ENCODE assay signal across 11 cellular contexts in the genomic region with DNA sequence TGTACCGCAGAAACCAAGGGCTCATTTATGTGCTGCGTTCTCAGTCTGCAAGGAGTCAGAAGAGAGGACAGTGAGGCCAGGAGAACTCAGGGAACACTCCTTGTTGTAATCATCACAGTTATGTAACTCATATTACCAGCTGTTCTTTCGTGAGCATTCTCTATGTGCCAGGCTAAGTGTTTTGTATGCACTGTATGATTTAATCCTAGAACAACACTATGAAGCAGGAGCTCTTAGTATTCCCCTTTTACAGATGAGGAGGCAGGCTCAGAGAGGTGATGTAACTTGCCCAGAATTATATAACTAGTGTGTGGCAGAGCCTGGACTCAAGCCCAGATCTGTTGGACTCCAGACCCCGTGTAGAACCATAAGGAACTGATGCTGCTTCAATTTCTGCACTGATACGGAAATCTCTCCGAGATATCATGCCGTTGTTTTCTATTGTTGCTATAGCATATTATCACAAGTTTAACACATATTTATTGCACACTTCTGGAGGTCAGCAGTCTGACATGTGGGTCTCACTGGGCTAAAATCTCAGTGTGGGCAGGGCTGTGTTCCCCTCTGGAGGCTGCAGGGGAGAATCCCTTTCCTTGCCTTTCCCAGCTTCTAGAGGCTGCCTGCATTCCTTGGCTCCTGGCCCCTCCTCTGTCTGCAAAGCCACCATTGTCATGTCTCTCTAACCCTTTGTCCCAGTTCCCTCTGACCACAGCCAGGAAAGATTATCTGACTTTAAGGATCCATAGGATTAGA. TPM values are rescaled to one million over a fixed set of nuclear protein-coding genes. Genes with fewer than 3 reads are reported as not detected.
DNase-seq lines count a peak whose midpoint lies in the region; ATAC-seq and TF ChIP-seq lines count a peak whose summit lies in the region.
"Had no signal": no experiment of that assay in that cellular context is flagged by ENCODE, and none has a peak within 500 bp of the region (broad histone marks: within the 10 kb centered on the region; RNA-seq: fewer than 3 reads in every experiment).

No MANE protein-coding gene starts in this region.

- H3K4me3 ChIP-seq in coronary artery = no peak overlapping the region
- H3K4me3 ChIP-seq in liver (ENCODE audit: low read depth in 1 of 3, low read length in 3 of 3) = peak overlapping the region; percentile 11 to 70 (median 13)
- H3K4me3 ChIP-seq in transverse colon = no peak overlapping the region

- TF ChIP-seq EP300 in transverse colon (IDR thresholded peaks at IDR 0.05; ENCODE audit: low read depth) = peak; percentile 24

- H3K36me3 ChIP-seq in liver (ENCODE audit: control insufficient read depth in 4 of 4, insufficient read depth in 3 of 4, low read depth in 1 of 4, low read length in 3 of 4) (no peaks in the 10 kb centered on the region), transverse colon (no peaks in the 10 kb centered on the region)

- intact Hi-C loops in transverse colon (cut with DNase I; ENCODE audit: low total_unique reads) = no loop called here

- H3K27ac ChIP-seq in coronary artery (peak overlapping the region; percentile 91 to 92), liver (ENCODE audit: low read depth in 1 of 2, low read length in 2 of 2) (peak overlapping the region; percentile 94 to 99), transverse colon (peak overlapping the region; percentile 70 to 84 (median 82))

- WGBS in liver = 18% methylated on average over 7 of the region's 7 CpGs
- 23% methylated on average over 4 to 7 of the region's 7 CpGs for WGBS in transverse colon (ENCODE audit: low coverage in 1 of 2), 2 donors

- TF ChIP-seq CTCF in coronary artery (IDR thresholded peaks at IDR 0.05) = no peak
- no peak for TF ChIP-seq CTCF in liver (IDR thresholded peaks at IDR 0.05; ENCODE audit: low read depth, low read length, missing input control)
- TF ChIP-seq CTCF in transverse colon (IDR thresholded peaks at IDR 0.05) = no peak
- no peak for TF ChIP-seq CTCF in GM10266 (IDR thresholded peaks at IDR 0.05; ENCODE audit: control insufficient read depth, insufficient read depth, low read depth, missing control alignments)

- in situ Hi-C loops in transverse colon (cut with MboI; ENCODE audit: low pct_ligation_motif_present in 1 of 4, low pct_unique_long_range_greater_than_20kb in 1 of 4, low sequenced_read_pairs in 3 of 4) = loop anchor here in 2 of 4 donors (10.0 to 25.0 kb wide), 2 partner anchors 119 to 122 kb away; no protein-coding TSS in a partner anchor

- ATAC-seq in HG02571 (IDR thresholded peaks at IDR 0.05; ENCODE audit: unreplicated experiment) = no peak

- no peaks in the 10 kb centered on the region for H3K9me3 ChIP-seq in liver (ENCODE audit: control insufficient read depth in 4 of 4, low read length in 3 of 4)
- no peaks in the 10 kb centered on the region for H3K9me3 ChIP-seq in transverse colon

- TF ChIP-seq POLR2A in transverse colon (IDR thresholded peaks at IDR 0.05) = no peak

- H3K9ac ChIP-seq in liver (ENCODE audit: low read depth in 1 of 2, low read length in 2 of 2) = peak overlapping the region; percentile 13 to 99

- H3K4me1 ChIP-seq in liver (ENCODE audit: control insufficient read depth in 4 of 4, insufficient read depth in 4 of 4, low read length in 3 of 4) = peaks cover 14 to 59% (median 34%) of the 10 kb centered on the region in 4 donors
- H3K4me1 ChIP-seq in transverse colon = peaks cover 32 to 50% (median 36%) of the 10 kb centered on the region in 4 donors

- H3K27me3 ChIP-seq in liver (ENCODE audit: control insufficient read depth in 4 of 4, insufficient read depth in 4 of 4, low read length in 3 of 4) (no peaks in the 10 kb centered on the region), transverse colon (no peaks in the 10 kb centered on the region)

- peak in 1 of 2 donors; percentile 15 for TF ChIP-seq RAD21 in liver (IDR thresholded peaks at IDR 0.05)

- peak; percentile 33 for DNase-seq in DMS 273 (lab: John Stamatoyannopoulos, UW; ENCODE audit: unreplicated experiment)
- DNase-seq in DMS 273 treated with DMSO at 0.1 percent for 48 hours (lab: John Stamatoyannopoulos, UW) = no peak
- DNase-seq in coronary artery (ENCODE audit: low spot score) = peak; percentile 70
- peak; percentile 81 for DNase-seq in transverse colon
- no peak for DNase-seq in OCI-M2 (lab: John Stamatoyannopoulos, UW; ENCODE audit: unreplicated experiment)
- no peak for DNase-seq in GM10266 (ENCODE audit: extremely low spot score)
- DNase-seq: activated CD4-positive, CD25-positive, alpha-beta regulatory T cell; OCI-M1 had no signal

TF ChIP-seq in liver, 16 proteins besides CTCF, POLR2A, EP300 and RAD21:
- TF ChIP-seq FOXA1 (IDR thresholded peaks at IDR 0.05) = no peak
- TF ChIP-seq, protein P1, sequence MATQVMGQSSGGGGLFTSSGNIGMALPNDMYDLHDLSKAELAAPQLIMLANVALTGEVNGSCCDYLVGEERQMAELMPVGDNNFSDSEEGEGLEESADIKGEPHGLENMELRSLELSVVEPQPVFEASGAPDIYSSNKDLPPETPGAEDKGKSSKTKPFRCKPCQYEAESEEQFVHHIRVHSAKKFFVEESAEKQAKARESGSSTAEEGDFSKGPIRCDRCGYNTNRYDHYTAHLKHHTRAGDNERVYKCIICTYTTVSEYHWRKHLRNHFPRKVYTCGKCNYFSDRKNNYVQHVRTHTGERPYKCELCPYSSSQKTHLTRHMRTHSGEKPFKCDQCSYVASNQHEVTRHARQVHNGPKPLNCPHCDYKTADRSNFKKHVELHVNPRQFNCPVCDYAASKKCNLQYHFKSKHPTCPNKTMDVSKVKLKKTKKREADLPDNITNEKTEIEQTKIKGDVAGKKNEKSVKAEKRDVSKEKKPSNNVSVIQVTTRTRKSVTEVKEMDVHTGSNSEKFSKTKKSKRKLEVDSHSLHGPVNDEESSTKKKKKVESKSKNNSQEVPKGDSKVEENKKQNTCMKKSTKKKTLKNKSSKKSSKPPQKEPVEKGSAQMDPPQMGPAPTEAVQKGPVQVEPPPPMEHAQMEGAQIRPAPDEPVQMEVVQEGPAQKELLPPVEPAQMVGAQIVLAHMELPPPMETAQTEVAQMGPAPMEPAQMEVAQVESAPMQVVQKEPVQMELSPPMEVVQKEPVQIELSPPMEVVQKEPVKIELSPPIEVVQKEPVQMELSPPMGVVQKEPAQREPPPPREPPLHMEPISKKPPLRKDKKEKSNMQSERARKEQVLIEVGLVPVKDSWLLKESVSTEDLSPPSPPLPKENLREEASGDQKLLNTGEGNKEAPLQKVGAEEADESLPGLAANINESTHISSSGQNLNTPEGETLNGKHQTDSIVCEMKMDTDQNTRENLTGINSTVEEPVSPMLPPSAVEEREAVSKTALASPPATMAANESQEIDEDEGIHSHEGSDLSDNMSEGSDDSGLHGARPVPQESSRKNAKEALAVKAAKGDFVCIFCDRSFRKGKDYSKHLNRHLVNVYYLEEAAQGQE (IDR thresholded peaks at IDR 0.05) = no peak
- TF ChIP-seq SP1 (IDR thresholded peaks at IDR 0.05) = no peak
- peak; percentile 77 to 81 for TF ChIP-seq HNF4A (conservative IDR thresholded peaks at IDR 0.05)
- TF ChIP-seq YY1 (IDR thresholded peaks at IDR 0.05) = no peak
- no peak for TF ChIP-seq HNF4G (IDR thresholded peaks at IDR 0.05)
- TF ChIP-seq, protein P2, sequence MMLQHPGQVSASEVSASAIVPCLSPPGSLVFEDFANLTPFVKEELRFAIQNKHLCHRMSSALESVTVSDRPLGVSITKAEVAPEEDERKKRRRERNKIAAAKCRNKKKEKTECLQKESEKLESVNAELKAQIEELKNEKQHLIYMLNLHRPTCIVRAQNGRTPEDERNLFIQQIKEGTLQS (IDR thresholded peaks at IDR 0.05) = peak; percentile 92
- no peak for TF ChIP-seq NR2F2 (IDR thresholded peaks at IDR 0.05)
- TF ChIP-seq RXRA (IDR thresholded peaks at IDR 0.05) = peak in 1 of 2 donors; percentile 50
- TF ChIP-seq FOXA2 (IDR thresholded peaks at IDR 0.05) = no peak
- TF ChIP-seq TAF1 (conservative IDR thresholded peaks at IDR 0.05) = peak; percentile 43
- TF ChIP-seq, protein P3, sequence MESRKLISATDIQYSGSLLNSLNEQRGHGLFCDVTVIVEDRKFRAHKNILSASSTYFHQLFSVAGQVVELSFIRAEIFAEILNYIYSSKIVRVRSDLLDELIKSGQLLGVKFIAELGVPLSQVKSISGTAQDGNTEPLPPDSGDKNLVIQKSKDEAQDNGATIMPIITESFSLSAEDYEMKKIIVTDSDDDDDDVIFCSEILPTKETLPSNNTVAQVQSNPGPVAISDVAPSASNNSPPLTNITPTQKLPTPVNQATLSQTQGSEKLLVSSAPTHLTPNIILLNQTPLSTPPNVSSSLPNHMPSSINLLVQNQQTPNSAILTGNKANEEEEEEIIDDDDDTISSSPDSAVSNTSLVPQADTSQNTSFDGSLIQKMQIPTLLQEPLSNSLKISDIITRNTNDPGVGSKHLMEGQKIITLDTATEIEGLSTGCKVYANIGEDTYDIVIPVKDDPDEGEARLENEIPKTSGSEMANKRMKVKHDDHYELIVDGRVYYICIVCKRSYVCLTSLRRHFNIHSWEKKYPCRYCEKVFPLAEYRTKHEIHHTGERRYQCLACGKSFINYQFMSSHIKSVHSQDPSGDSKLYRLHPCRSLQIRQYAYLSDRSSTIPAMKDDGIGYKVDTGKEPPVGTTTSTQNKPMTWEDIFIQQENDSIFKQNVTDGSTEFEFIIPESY (IDR thresholded peaks at IDR 0.05) = no peak
- TF ChIP-seq, protein P4, sequence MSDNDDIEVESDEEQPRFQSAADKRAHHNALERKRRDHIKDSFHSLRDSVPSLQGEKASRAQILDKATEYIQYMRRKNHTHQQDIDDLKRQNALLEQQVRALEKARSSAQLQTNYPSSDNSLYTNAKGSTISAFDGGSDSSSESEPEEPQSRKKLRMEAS (IDR thresholded peaks at IDR 0.05) = peak; percentile 51
- no peak for TF ChIP-seq GABPA (IDR thresholded peaks at IDR 0.05 in 1 of 2, conservative IDR thresholded peaks at IDR 0.05 in 1 of 2)
- TF ChIP-seq EGR1 (IDR thresholded peaks at IDR 0.05; ENCODE audit: low read depth in 2 of 2) = no peak
- TF ChIP-seq JUND (IDR thresholded peaks at IDR 0.05) = peak in 1 of 2 donors; percentile 49

RNA-seq across cellular contexts. Expression of a gene that starts 16.3 kb away (rescaled TPM):
- total RNA-seq in liver = 10 to 100 TPM; 18.7 to 25.8 TPM
- polyA plus RNA-seq in liver = 10 to 100 TPM; 38.9 to 65.2 TPM
- total RNA-seq in transverse colon = 100 to 1,000 TPM; 207 to 668 (median 481) TPM

RNA-seq across cellular contexts. Expression of a gene that starts 59.4 kb away (rescaled TPM):
- total RNA-seq in liver = 10 to 100 TPM in 1 of 2 donors, 1 to 10 TPM in 1; 2.1 to 10.8 TPM
- polyA plus RNA-seq in liver = 1 to 10 TPM; 3.3 to 4.6 TPM
- total RNA-seq in transverse colon = 10 to 100 TPM; 31.3 to 71.2 (median 51.5) TPM
- total RNA-seq: Daoy had no signal

Comparison
In these comparisons a context has a peak if more than half of its experiments do, and no peak if none do; other contexts are left out.
1. DNase-seq: peak in DMS 273 (single experiment), coronary artery (single experiment) and transverse colon (single experiment); none in DMS 273 treated with DMSO at 0.1 percent for 48 hours (single experiment), OCI-M2 (single experiment) and GM10266 (single experiment).
2. H3K4me3 ChIP-seq: peak in liver (3 of 3); none in coronary artery (single experiment) and transverse colon (0 of 4).
3. RNA of a gene that starts 16.3 kb away (total RNA-seq): 207 to 668 TPM in transverse colon; 18.7 to 25.8 TPM in liver; every median in the first group is over 4 times any median in the second.
4. Peak in every context shown above with its lines, with median percentiles within 50 percentile points of each other: H3K27ac ChIP-seq.